9 cellular contexts compared by ENCODE assay signal in genomic region chr13:30872685-30873443, GRCh38. TPM values are rescaled to one million over a fixed set of nuclear protein-coding genes. Genes with fewer than 3 reads are reported as not detected.
DNase-seq lines count a peak whose midpoint lies in the region; ATAC-seq and TF ChIP-seq lines count a peak whose summit lies in the region.
"Had no signal": no experiment of that assay in that cellular context is flagged by ENCODE, and none has a peak within 500 bp of the region (broad histone marks: within the 10 kb centered on the region; RNA-seq: fewer than 3 reads in every experiment).

No MANE protein-coding gene starts in this region.

- peaks cover 49% of the 10 kb centered on the region for H3K4me1 ChIP-seq in ACC112 (ENCODE audit: control insufficient read depth, insufficient read depth, low read length, unreplicated experiment)

- H3K9me3 Mint-ChIP-seq in mesothelial cell of epicardium, result no peaks in the 10 kb centered on the region

- H3K4me3 ChIP-seq in ACC112 (ENCODE audit: low read depth, low read length), result no peak overlapping the region

- TF ChIP-seq CTCF in mesothelial cell of epicardium (IDR thresholded peaks at IDR 0.05; ENCODE audit: unreplicated experiment), result no peak

- H3K27me3 Mint-ChIP-seq in mesothelial cell of epicardium (ENCODE audit: low read depth), result no peaks in the 10 kb centered on the region

- peak overlapping the region; percentile 26 for H2AFZ ChIP-seq in ACC112 (ENCODE audit: low read length, unreplicated experiment)

- H3K4me1 Mint-ChIP-seq in mesothelial cell of epicardium, result peaks cover 75% of the 10 kb centered on the region

- H3K4me3 Mint-ChIP-seq in mesothelial cell of epicardium, result no peak overlapping the region

- no peaks in the 10 kb centered on the region for H3K79me2 ChIP-seq in ACC112 (ENCODE audit: control insufficient read depth, insufficient read depth, low read length, unreplicated experiment)

- no peaks in the 10 kb centered on the region for H3K36me3 Mint-ChIP-seq in mesothelial cell of epicardium

- ATAC-seq in HG02571 (IDR thresholded peaks at IDR 0.05; ENCODE audit: unreplicated experiment) (no peak), HG03469 (IDR thresholded peaks at IDR 0.05; ENCODE audit: unreplicated experiment) (no peak)

- DNase-seq in M059J (ENCODE audit: low read depth), result peak; percentile 96
- peak; percentile 79 for DNase-seq in dedifferentiated amniotic fluid mesenchymal stem cell (ENCODE audit: extremely low spot score)
- no peak for DNase-seq in mesothelial cell of epicardium (ENCODE audit: low spot score in 2 of 2, unreplicated experiment in 2 of 2)
- DNase-seq in stimulated activated CD4-positive, alpha-beta T cell treated with anti-CD3 and anti-CD28 coated beads, Interleukin-12 subunit alpha, Interleukin-12 subunit beta, amount 100 ng/mL, for 4 hours, result no peak
- DNase-seq in NCI-H1436 (lab: John Stamatoyannopoulos, UW), result no peak

- no peaks in the 10 kb centered on the region for H3K27me3 ChIP-seq in ACC112 (ENCODE audit: insufficient read depth, low read length)

- no peaks in the 10 kb centered on the region for H3K36me3 ChIP-seq in ACC112 (ENCODE audit: insufficient read depth, low read length)

- H3K27ac ChIP-seq in ACC112 (ENCODE audit: low read depth, low read length), result peak overlapping the region; percentile 63

- H3K27ac Mint-ChIP-seq in mesothelial cell of epicardium, result peak overlapping the region; percentile 82

RNA-seq across cellular contexts. Expression of gene MEDAG, which starts 33.2 kb away (rescaled TPM):
- 0.07 and 0.12 TPM in 2 replicates for total RNA-seq in M059J (2014; rRNA removed; shearing (Covaris generic))
- 7.5 to 7.9 TPM (median 7.7 TPM) in 3 replicates for total RNA-seq in mesothelial cell of epicardium
- total RNA-seq: NCI-H460 had no signal

RNA-seq across cellular contexts. Expression of gene TEX26, which starts 59.6 kb away (rescaled TPM):
- total RNA-seq in M059J (2014; rRNA removed; shearing (Covaris generic)), result not detected in 2 replicates
- total RNA-seq in mesothelial cell of epicardium, result not detected in 3 replicates
- total RNA-seq: NCI-H460 had no signal

Comparison
In these comparisons a context has a peak if more than half of its experiments do, and no peak if none do; other contexts are left out.
1. DNase-seq: peak in M059J (single experiment) and dedifferentiated amniotic fluid mesenchymal stem cell (single experiment); none in mesothelial cell of epicardium (0 of 2), stimulated activated CD4-positive, alpha-beta T cell treated with anti-CD3 and anti-CD28 coated beads, Interleukin-12 subunit alpha, Interleukin-12 subunit beta, amount 100 ng/mL, for 4 hours (single experiment) and NCI-H1436 (single experiment).